Comparison of ENCODE assay signal across 16 cellular contexts in genomic region chr2:80490964-80491363, GRCh38.
DNase-seq lines count a peak whose midpoint lies in the region; ATAC-seq and TF ChIP-seq lines count a peak whose summit lies in the region.
"Had no signal": no experiment of that assay in that cellular context is flagged by ENCODE, and none has a peak within 500 bp of the region (broad histone marks: within the 10 kb centered on the region; RNA-seq: fewer than 3 reads in every experiment).

No MANE protein-coding gene starts in this region.

- H3K36me3 ChIP-seq in smooth muscle cell (ENCODE audit: low read depth) (no peaks in the 10 kb centered on the region), thyroid gland (no peaks in the 10 kb centered on the region)

- H2AFZ ChIP-seq in smooth muscle cell (ENCODE audit: low read depth) = no peak overlapping the region

- peak; percentile 10 for DNase-seq in ELR (ENCODE audit: low read depth)
- peak; percentile 1 for DNase-seq in M059J (ENCODE audit: low read depth)
- peak; percentile 3 for DNase-seq in amniotic epithelial cell (ENCODE audit: low read depth)
- DNase-seq in smooth muscle cell (lab: John Stamatoyannopoulos, UW; ENCODE audit: unreplicated experiment) = no peak
- no peak for DNase-seq in thyroid gland
- no peak for DNase-seq in stimulated activated naive CD8-positive, alpha-beta T cell treated with anti-CD3 and anti-CD28 coated beads, Interleukin-15, amount 100 ng/mL, for 72 hours
- DNase-seq in globus pallidus (ENCODE audit: low spot score) = no peak
- DNase-seq: AML-193; Caco-2; CD4-positive, alpha-beta T cell; GDM1; GOT3; H9 had no signal

- H3K4me1 ChIP-seq in smooth muscle cell (ENCODE audit: low read depth) = no peaks in the 10 kb centered on the region
- H3K4me1 ChIP-seq in thyroid gland = no peaks in the 10 kb centered on the region
- H3K4me1 ChIP-seq: A549, Caco-2 had no signal

- intact Hi-C loops in thyroid gland (cut with DNase I) = no loop called here

- H3K9me3 Mint-ChIP-seq in stimulated activated naive CD8-positive, alpha-beta T cell treated with anti-CD3 and anti-CD28 coated beads, Interleukin-15, amount 100 ng/mL, for 72 hours = peaks cover 10 to 12% of the 10 kb centered on the region in 2 donors
- H3K9me3 Mint-ChIP-seq: H9 had no signal

- H3K4me3 ChIP-seq in smooth muscle cell (no peak overlapping the region), thyroid gland (replicated peaks in 1 of 3) (no peak overlapping the region)
- H3K4me3 ChIP-seq: A549 had no signal

- no peaks in the 10 kb centered on the region for H3K4me1 Mint-ChIP-seq in stimulated activated naive CD8-positive, alpha-beta T cell treated with anti-CD3 and anti-CD28 coated beads, Interleukin-15, amount 100 ng/mL, for 72 hours

- H3K27ac ChIP-seq in smooth muscle cell (ENCODE audit: low read depth) (peak overlapping the region; percentile 17), thyroid gland (no peak overlapping the region)
- H3K27ac ChIP-seq: 22Rv1, A549, C4-2B had no signal

- TF ChIP-seq CTCF in smooth muscle cell (IDR thresholded peaks at IDR 0.05; ENCODE audit: borderline replicate concordance, insufficient read depth, poor library complexity, severe bottlenecking) (no peak), thyroid gland (IDR thresholded peaks at IDR 0.05) (no peak)

- no peak for TF ChIP-seq POLR2A in thyroid gland (IDR thresholded peaks at IDR 0.05)

- no peak overlapping the region for H3K4me2 ChIP-seq in smooth muscle cell
- H3K4me2 ChIP-seq: A549 had no signal

- H3K4me3 Mint-ChIP-seq in stimulated activated naive CD8-positive, alpha-beta T cell treated with anti-CD3 and anti-CD28 coated beads, Interleukin-15, amount 100 ng/mL, for 72 hours = no peak overlapping the region
- H3K4me3 Mint-ChIP-seq: CD4-positive, alpha-beta T cell; H9 had no signal

- no peaks in the 10 kb centered on the region for H3F3A ChIP-seq in smooth muscle cell (ENCODE audit: low read depth)

- no peaks in the 10 kb centered on the region for H3K27me3 Mint-ChIP-seq in stimulated activated naive CD8-positive, alpha-beta T cell treated with anti-CD3 and anti-CD28 coated beads, Interleukin-15, amount 100 ng/mL, for 72 hours
- H3K27me3 Mint-ChIP-seq: CD4-positive, alpha-beta T cell had no signal

- H3K9me3 ChIP-seq in smooth muscle cell (replicated peaks; ENCODE audit: low read depth) (no peaks in the 10 kb centered on the region), thyroid gland (no peaks in the 10 kb centered on the region)
- H3K9me3 ChIP-seq: Caco-2 had no signal

- no peak overlapping the region for H3K9ac ChIP-seq in smooth muscle cell (ENCODE audit: low read depth)

- no peak for ATAC-seq in stimulated activated naive CD8-positive, alpha-beta T cell treated with anti-CD3 and anti-CD28 coated beads, Interleukin-15, amount 100 ng/mL, for 72 hours
- ATAC-seq: A549 had no signal

- 81% methylated on average over 4 of the region's 4 CpGs for WGBS in smooth muscle cell (ENCODE audit: low lambda C conversion rate)
- WGBS in thyroid gland, 2 donors = 86 to 95% methylated on average over 4 of the region's 4 CpGs

- H4K20me1 ChIP-seq in smooth muscle cell (ENCODE audit: low read depth) = no peaks in the 10 kb centered on the region

- H3K27ac Mint-ChIP-seq in stimulated activated naive CD8-positive, alpha-beta T cell treated with anti-CD3 and anti-CD28 coated beads, Interleukin-15, amount 100 ng/mL, for 72 hours = no peak overlapping the region
- H3K27ac Mint-ChIP-seq: CD4-positive, alpha-beta T cell; H9 had no signal

- H3K79me2 ChIP-seq in smooth muscle cell (ENCODE audit: low read depth) = no peaks in the 10 kb centered on the region

- H3K27me3 ChIP-seq in smooth muscle cell (ENCODE audit: low read depth) (no peaks in the 10 kb centered on the region), thyroid gland (no peaks in the 10 kb centered on the region)

Comparison
In these comparisons a context has a peak if more than half of its experiments do, and no peak if none do; other contexts are left out.
1. DNase-seq: peak in ELR (single experiment), M059J (single experiment) and amniotic epithelial cell (single experiment); none in smooth muscle cell (single experiment), thyroid gland (0 of 2), stimulated activated naive CD8-positive, alpha-beta T cell treated with anti-CD3 and anti-CD28 coated beads, Interleukin-15, amount 100 ng/mL, for 72 hours (0 of 2) and globus pallidus (single experiment).